Comparison of ENCODE assay signal across 26 cellular contexts in the genomic region with DNA sequence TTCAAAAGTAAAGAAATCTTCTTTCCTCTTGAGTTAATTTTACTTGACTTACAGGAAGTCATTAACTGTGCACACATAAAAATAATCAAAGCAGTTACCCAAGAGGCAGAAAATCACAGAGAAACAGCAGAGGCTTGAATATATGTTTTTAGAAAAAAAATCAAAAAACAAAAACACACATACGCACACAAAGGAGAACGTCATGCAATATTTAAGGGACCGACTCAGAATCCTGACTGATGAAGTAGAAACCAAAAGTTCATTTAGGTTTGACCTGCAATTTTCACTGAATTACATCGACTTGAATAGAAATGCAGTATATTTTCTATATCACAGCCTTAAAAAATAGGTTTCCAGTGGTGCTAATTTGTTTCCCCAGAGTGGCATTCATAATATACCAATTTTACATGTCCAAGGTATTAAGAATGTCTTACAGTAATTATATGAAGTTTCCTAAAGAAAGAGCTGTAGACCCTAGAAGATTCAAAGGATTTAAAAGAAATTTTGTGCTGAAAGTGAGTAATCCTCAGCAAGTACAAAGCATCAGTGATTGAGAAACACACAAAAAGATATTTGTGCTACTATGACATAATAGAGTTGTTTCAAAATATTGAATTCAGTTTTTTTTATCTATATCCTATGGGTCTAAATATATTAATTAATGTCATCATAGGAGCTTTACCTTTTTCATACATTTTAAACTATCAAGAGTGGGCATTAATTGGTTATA.
DNase-seq lines count a peak whose midpoint lies in the region; ATAC-seq and TF ChIP-seq lines count a peak whose summit lies in the region.
"Had no signal": no experiment of that assay in that cellular context is flagged by ENCODE, and none has a peak within 500 bp of the region (broad histone marks: within the 10 kb centered on the region; RNA-seq: fewer than 3 reads in every experiment).

No MANE protein-coding gene starts in this region.

- no peaks in the 10 kb centered on the region for H3K9me2 ChIP-seq in Loucy (replicated peaks; ENCODE audit: low read depth, low read length)

- peaks cover 30% of the 10 kb centered on the region for H3K36me3 Mint-ChIP-seq in activated naive CD8-positive, alpha-beta T cell treated with anti-CD3 and anti-CD28 coated beads, Interleukin-2, amount 50 U/mL, for 24 hours (ENCODE audit: low read depth)

- TF ChIP-seq CTCF in Loucy (conservative IDR thresholded peaks at IDR 0.05; ENCODE audit: low read length) (no peak), fibroblast of lung (conservative IDR thresholded peaks at IDR 0.05 in 1 of 2, IDR thresholded peaks at IDR 0.05 in 1 of 2; ENCODE audit: low read depth in 1 of 2, low read length in 2 of 2) (no peak), right atrium auricular region (IDR thresholded peaks at IDR 0.05) (no peak)

- H3K27me3 ChIP-seq in BLaER1 (no peaks in the 10 kb centered on the region), Loucy (ENCODE audit: insufficient read depth, low read length, poor library complexity, severe bottlenecking) (no peaks in the 10 kb centered on the region), fibroblast of lung (ENCODE audit: control insufficient read depth, insufficient read depth, low read length) (no peaks in the 10 kb centered on the region), right atrium auricular region (no peaks in the 10 kb centered on the region)
- H3K27me3 ChIP-seq: dorsolateral prefrontal cortex, vagina had no signal

- no peak overlapping the region for H3K4me3 ChIP-seq in BLaER1
- H3K4me3 ChIP-seq in Loucy (ENCODE audit: low read length, poor library complexity, severe bottlenecking) = peak overlapping the region; percentile 38
- H3K4me3 ChIP-seq in fibroblast of lung (replicated peaks in 1 of 4; ENCODE audit: control extremely low read depth in 1 of 4, insufficient read depth in 1 of 4, low read depth in 3 of 4, low read length in 4 of 4) = no peak overlapping the region
- H3K4me3 ChIP-seq in right atrium auricular region = no peak overlapping the region
- H3K4me3 ChIP-seq: dorsolateral prefrontal cortex, smooth muscle cell, thoracic aorta, vagina had no signal

- H3K27ac ChIP-seq in BLaER1 = no peak overlapping the region
- H3K27ac ChIP-seq in fibroblast of lung (ENCODE audit: insufficient read depth, low read length) = no peak overlapping the region
- no peak overlapping the region for H3K27ac ChIP-seq in right atrium auricular region
- H3K27ac ChIP-seq: C4-2B, dorsolateral prefrontal cortex, thoracic aorta, vagina had no signal

- in situ Hi-C loops in G401 (cut with HindIII; ENCODE audit: low sequenced_read_pairs) = no loop called here

- H3K79me2 ChIP-seq in Loucy (ENCODE audit: insufficient read depth, low read length) = no peaks in the 10 kb centered on the region
- H3K79me2 ChIP-seq in fibroblast of lung (ENCODE audit: control insufficient read depth, insufficient read depth, low read length) = no peaks in the 10 kb centered on the region

- H3K27me3 Mint-ChIP-seq in activated naive CD8-positive, alpha-beta T cell treated with anti-CD3 and anti-CD28 coated beads, Interleukin-2, amount 50 U/mL, for 24 hours = no peaks in the 10 kb centered on the region
- H3K27me3 Mint-ChIP-seq: activated CD4-positive, alpha-beta T cell treated with anti-CD3 and anti-CD28 coated beads, Interleukin-2, amount 10 ng/mL, durations not matched to agents 7 days and 5 days; stimulated activated memory B cell treated with anti-CD40 and anti-IgM and Interleukin-4, amounts not matched to agents 10 μg/mL and 1 μg/mL and 100 μg/mL, for 72 hours; T-cell had no signal

- H2AFZ ChIP-seq in Loucy (ENCODE audit: low read length) = no peak overlapping the region
- H2AFZ ChIP-seq in fibroblast of lung (ENCODE audit: low read length) = no peak overlapping the region

- peaks cover 17% of the 10 kb centered on the region; the same call in 1 of the 2 replicates for H3K36me3 ChIP-seq in BLaER1
- peaks cover 5% of the 10 kb centered on the region; the same call in 1 of the 2 replicates for H3K36me3 ChIP-seq in Loucy (ENCODE audit: insufficient read depth, low read length)
- H3K36me3 ChIP-seq in fibroblast of lung (ENCODE audit: control insufficient read depth, insufficient read depth, low read length) = no peaks in the 10 kb centered on the region
- H3K36me3 ChIP-seq in right atrium auricular region = no peaks in the 10 kb centered on the region
- H3K36me3 ChIP-seq: thoracic aorta, vagina had no signal

- H3K9me3 ChIP-seq in BLaER1 (peaks cover 30% of the 10 kb centered on the region), Loucy (ENCODE audit: insufficient read depth, low read depth, low read length) (peaks cover 14% of the 10 kb centered on the region; the same call in 1 of the 2 replicates), fibroblast of lung (ENCODE audit: control insufficient read depth, insufficient read depth, low read depth, low read length) (no peaks in the 10 kb centered on the region), right atrium auricular region (no peaks in the 10 kb centered on the region)
- H3K9me3 ChIP-seq: thoracic aorta, vagina had no signal

- no peak for ATAC-seq in activated naive CD8-positive, alpha-beta T cell treated with anti-CD3 and anti-CD28 coated beads, Interleukin-2, amount 50 U/mL, for 24 hours
- no peak for ATAC-seq in HG02973 (IDR thresholded peaks at IDR 0.05; ENCODE audit: unreplicated experiment)
- no peak for ATAC-seq in sciatic nerve
- ATAC-seq: stimulated activated memory B cell treated with anti-CD40 and anti-IgM and Interleukin-4, amounts not matched to agents 10 μg/mL and 1 μg/mL and 100 μg/mL, for 72 hours had no signal

- H4K20me1 ChIP-seq in BLaER1 = no peaks in the 10 kb centered on the region
- no peaks in the 10 kb centered on the region for H4K20me1 ChIP-seq in Loucy (ENCODE audit: insufficient read depth, low read length, poor library complexity, severe bottlenecking)
- no peaks in the 10 kb centered on the region for H4K20me1 ChIP-seq in fibroblast of lung (ENCODE audit: control insufficient read depth, extremely low read depth, insufficient read depth, low read length)

- no peaks in the 10 kb centered on the region for H3F3A ChIP-seq in Loucy (ENCODE audit: low read depth)

- no peak for DNase-seq in activated naive CD8-positive, alpha-beta T cell treated with anti-CD3 and anti-CD28 coated beads, Interleukin-2, amount 50 U/mL, for 24 hours
- DNase-seq in fibroblast of lung (ENCODE audit: low read depth in 2 of 2) (peak; percentile 45 to 62), G401 (ENCODE audit: low spot score) (no peak), right atrium auricular region (ENCODE audit: low spot score) (no peak), sciatic nerve (ENCODE audit: low spot score) (no peak)
- DNase-seq: activated CD4-positive, alpha-beta T cell treated with anti-CD3 and anti-CD28 coated beads, Interleukin-2, amount 10 ng/mL, durations not matched to agents 7 days and 5 days; activated CD8-positive, alpha-beta memory T cell treated with anti-CD3 and anti-CD28 coated beads, Interleukin-2, amount 50 U/mL, for 4 hours; activated effector memory CD4-positive, alpha-beta T cell treated with Interleukin-2 at 50 U/mL for 16 hours; amygdala; central memory CD4-positive, alpha-beta T cell; DMS 273 treated with DMSO at 0.1 percent for 48 hours; dorsolateral prefrontal cortex; H9; mammary epithelial cell; NCI-H187; OCI-M1; SHP77; T-cell had no signal

- H3K9ac ChIP-seq in BLaER1 = no peak overlapping the region
- no peak overlapping the region for H3K9ac ChIP-seq in Loucy (ENCODE audit: low read depth, low read length, poor library complexity, severe bottlenecking)
- no peak overlapping the region for H3K9ac ChIP-seq in fibroblast of lung (ENCODE audit: insufficient read depth, low read length)

- H3K4me1 Mint-ChIP-seq in activated naive CD8-positive, alpha-beta T cell treated with anti-CD3 and anti-CD28 coated beads, Interleukin-2, amount 50 U/mL, for 24 hours = peaks cover 50% of the 10 kb centered on the region
- H3K4me1 Mint-ChIP-seq: H9; stimulated activated memory B cell treated with anti-CD40 and anti-IgM and Interleukin-4, amounts not matched to agents 10 μg/mL and 1 μg/mL and 100 μg/mL, for 72 hours had no signal

- intact Hi-C loops in sciatic nerve (cut with DNase I) = loop anchor here (10.0 kb wide), 1 partner anchor 1275 kb away; no protein-coding TSS in a partner anchor

- H3K4me2 ChIP-seq in BLaER1 = peak overlapping the region; percentile 55
- peak overlapping the region; percentile 52 for H3K4me2 ChIP-seq in Loucy (ENCODE audit: low read depth, low read length, poor library complexity, severe bottlenecking)
- H3K4me2 ChIP-seq in fibroblast of lung (ENCODE audit: extremely low read depth, insufficient read depth, low read length) = no peak overlapping the region

- no peak overlapping the region for H3K4me3 Mint-ChIP-seq in activated naive CD8-positive, alpha-beta T cell treated with anti-CD3 and anti-CD28 coated beads, Interleukin-2, amount 50 U/mL, for 24 hours
- H3K4me3 Mint-ChIP-seq: activated CD4-positive, alpha-beta T cell treated with anti-CD3 and anti-CD28 coated beads, Interleukin-2, amount 10 ng/mL, durations not matched to agents 7 days and 5 days; H9; stimulated activated memory B cell treated with anti-CD40 and anti-IgM and Interleukin-4, amounts not matched to agents 10 μg/mL and 1 μg/mL and 100 μg/mL, for 72 hours had no signal

- peaks cover 12% of the 10 kb centered on the region for H3K4me1 ChIP-seq in BLaER1
- H3K4me1 ChIP-seq in Loucy (ENCODE audit: insufficient read depth, low read length, poor library complexity, severe bottlenecking) = peaks cover 15% of the 10 kb centered on the region
- peaks cover 2% of the 10 kb centered on the region for H3K4me1 ChIP-seq in fibroblast of lung (ENCODE audit: control insufficient read depth, extremely low read depth, insufficient read depth, low read length)
- H3K4me1 ChIP-seq in right atrium auricular region = peaks cover 0 to 9% of the 10 kb centered on the region in 2 donors
- H3K4me1 ChIP-seq: vagina had no signal

- peaks cover 26% of the 10 kb centered on the region for H3K9me3 Mint-ChIP-seq in activated naive CD8-positive, alpha-beta T cell treated with anti-CD3 and anti-CD28 coated beads, Interleukin-2, amount 50 U/mL, for 24 hours

- peak overlapping the region; percentile 19 for H3K27ac Mint-ChIP-seq in activated naive CD8-positive, alpha-beta T cell treated with anti-CD3 and anti-CD28 coated beads, Interleukin-2, amount 50 U/mL, for 24 hours
- H3K27ac Mint-ChIP-seq: activated CD4-positive, alpha-beta T cell treated with anti-CD3 and anti-CD28 coated beads, Interleukin-2, amount 10 ng/mL, durations not matched to agents 7 days and 5 days; H9; stimulated activated memory B cell treated with anti-CD40 and anti-IgM and Interleukin-4, amounts not matched to agents 10 μg/mL and 1 μg/mL and 100 μg/mL, for 72 hours had no signal

Comparison
In these comparisons a context has a peak if more than half of its experiments do, and no peak if none do; other contexts are left out.
1. DNase-seq: peak in fibroblast of lung (2 of 2); none in activated naive CD8-positive, alpha-beta T cell treated with anti-CD3 and anti-CD28 coated beads, Interleukin-2, amount 50 U/mL, for 24 hours (single experiment), G401 (single experiment), right atrium auricular region (single experiment) and sciatic nerve (single experiment).